ENCODE assay signal across 14 cellular contexts in the genomic region with DNA sequence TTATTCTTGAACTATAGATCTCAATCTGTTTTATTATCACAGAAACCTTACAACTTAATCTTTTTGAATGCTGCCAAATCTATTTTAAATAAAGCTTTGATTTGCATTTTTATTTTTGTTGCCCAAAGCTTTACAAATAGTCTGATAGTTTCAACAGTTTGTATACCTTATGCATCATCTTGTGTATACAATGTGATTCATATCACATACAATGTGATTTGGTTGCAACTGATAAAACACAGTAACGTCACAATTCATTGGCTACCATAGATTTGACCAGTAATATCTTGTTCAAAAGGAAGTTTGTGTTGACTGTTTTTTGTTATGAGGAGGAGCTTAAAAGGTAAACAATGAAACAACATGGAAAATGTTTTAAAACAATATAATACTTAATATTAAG.
A peak's percentile ranks its signal among the peaks of the same experiment; 100 is the strongest.
DNase-seq lines count a peak whose midpoint lies in the region; ATAC-seq, FAIRE-seq and TF ChIP-seq lines count a peak whose summit lies in the region.
"Had no signal": no experiment of that assay in that cellular context is flagged by ENCODE, and none has a peak within 500 bp of the region (broad histone marks: within the 10 kb centered on the region; RNA-seq: fewer than 3 reads in every experiment).

No MANE protein-coding gene starts in this region.

- DNase-seq in DMS53 treated with DMSO at 0.1 percent for 48 hours (lab: John Stamatoyannopoulos, UW; ENCODE audit: unreplicated experiment): peak; percentile 1
- DNase-seq in bronchial epithelial cell (ENCODE audit: low read depth): peak; percentile 85
- DNase-seq in gastrocnemius medialis: no peak
- no peak for DNase-seq in tibial nerve (ENCODE audit: low spot score in 2 of 2)
- DNase-seq in pancreas: no peak
- no peak for DNase-seq in aorta
- DNase-seq: CD4-positive, alpha-beta memory T cell; DMS153; DND-41; EL; H9 had no signal

- ATAC-seq in gastrocnemius medialis (no peak), pancreas (no peak), aorta (ENCODE audit: low FRiP score) (no peak)
- ATAC-seq: GM12878 had no signal

- TF ChIP-seq POLR2A in gastrocnemius medialis (IDR thresholded peaks at IDR 0.05) (no peak), tibial nerve (IDR thresholded peaks at IDR 0.05) (no peak)

- no peak overlapping the region for H3K4me3 ChIP-seq in bronchial epithelial cell (ENCODE audit: low read depth, low read length)
- no peak overlapping the region for H3K4me3 ChIP-seq in gastrocnemius medialis
- H3K4me3 ChIP-seq in tibial nerve: no peak overlapping the region
- H3K4me3 ChIP-seq in pancreas: no peak overlapping the region
- no peak overlapping the region for H3K4me3 ChIP-seq in aorta (ENCODE audit: low read length in 2 of 2)
- H3K4me3 ChIP-seq: BLaER1, GM12878 had no signal

- H3K27me3 ChIP-seq in bronchial epithelial cell (ENCODE audit: control insufficient read depth, insufficient read depth, low read length) (no peaks in the 10 kb centered on the region), gastrocnemius medialis (no peaks in the 10 kb centered on the region), tibial nerve (no peaks in the 10 kb centered on the region), pancreas (no peaks in the 10 kb centered on the region), aorta (ENCODE audit: control insufficient read depth in 1 of 2, insufficient read depth in 2 of 2, low read length in 1 of 2) (peaks cover 0 to 1% of the 10 kb centered on the region in 2 donors)
- H3K27me3 ChIP-seq: BLaER1 had no signal

- no peak for TF ChIP-seq EP300 in tibial nerve (IDR thresholded peaks at IDR 0.05)

- 92 to 98% methylated on average over 1 of the region's 1 CpG for WGBS in tibial nerve, 2 donors
- 53 to 70% methylated on average over 1 of the region's 1 CpG for WGBS in pancreas, 2 donors
- 76 to 81% methylated on average over 1 of the region's 1 CpG for WGBS in aorta, 2 donors

- H3K27ac ChIP-seq in gastrocnemius medialis: peak overlapping the region in 3 of 4 donors; percentile 54 to 77 (median 72)
- no peak overlapping the region for H3K27ac ChIP-seq in tibial nerve
- H3K27ac ChIP-seq in pancreas: no peak overlapping the region
- H3K27ac ChIP-seq in aorta (ENCODE audit: low read depth in 1 of 2, low read length in 2 of 2): no peak overlapping the region
- H3K27ac ChIP-seq: BLaER1 had no signal

- no peak for TF ChIP-seq CTCF in bronchial epithelial cell (IDR thresholded peaks at IDR 0.05; ENCODE audit: insufficient read depth, low read length, severe bottlenecking)
- no peak for TF ChIP-seq CTCF in gastrocnemius medialis (IDR thresholded peaks at IDR 0.05 in 4 of 5, conservative IDR thresholded peaks at IDR 0.05 in 1 of 5)
- no peak for TF ChIP-seq CTCF in tibial nerve (IDR thresholded peaks at IDR 0.05)
- TF ChIP-seq CTCF in pancreas (IDR thresholded peaks at IDR 0.05): no peak

- H3K4me1 ChIP-seq in gastrocnemius medialis (peaks cover 52 to 57% of the 10 kb centered on the region in 2 donors), tibial nerve (no peaks in the 10 kb centered on the region), pancreas (no peaks in the 10 kb centered on the region), aorta (ENCODE audit: control insufficient read depth in 1 of 2, insufficient read depth in 2 of 2, low read length in 2 of 2) (no peaks in the 10 kb centered on the region)
- H3K4me1 ChIP-seq: BLaER1 had no signal

- in situ Hi-C loops in gastrocnemius medialis (cut with MboI; ENCODE audit: low sequenced_read_pairs in 4 of 4): loop anchor here in 1 of 4 donors (10.0 kb wide), 1 partner anchor 107 kb away; the partner anchor contains the start of gene EYA4

- H3K36me3 ChIP-seq in bronchial epithelial cell (ENCODE audit: control insufficient read depth, insufficient read depth, low read length): no peaks in the 10 kb centered on the region
- H3K36me3 ChIP-seq in gastrocnemius medialis: no peaks in the 10 kb centered on the region
- no peaks in the 10 kb centered on the region for H3K36me3 ChIP-seq in tibial nerve
- H3K36me3 ChIP-seq in pancreas: no peaks in the 10 kb centered on the region
- H3K36me3 ChIP-seq in aorta (ENCODE audit: control insufficient read depth in 1 of 2, insufficient read depth in 2 of 2, low read length in 1 of 2): no peaks in the 10 kb centered on the region

- FAIRE-seq in bronchial epithelial cell (lab: Jason Lieb, UNC) (no peak), pancreas (lab: Jason Lieb, UNC) (no peak)
- FAIRE-seq: GM12878, H1 had no signal

- H3K9me3 ChIP-seq in gastrocnemius medialis (no peaks in the 10 kb centered on the region), tibial nerve (no peaks in the 10 kb centered on the region), pancreas (no peaks in the 10 kb centered on the region), aorta (ENCODE audit: control insufficient read depth, low read length) (no peaks in the 10 kb centered on the region)

- intact Hi-C loops in gastrocnemius medialis (cut with DNase I; ENCODE audit: low total_unique reads): no loop called here
- intact Hi-C loops in pancreas (cut with DNase I): no loop called here
- intact Hi-C loops in aorta (cut with DNase I): no loop called here

Comparison
In these comparisons a context has a peak if more than half of its experiments do, and no peak if none do; other contexts are left out.
1. DNase-seq: peak in DMS53 treated with DMSO at 0.1 percent for 48 hours (single experiment) and bronchial epithelial cell (single experiment); none in gastrocnemius medialis (0 of 2), tibial nerve (0 of 2), pancreas (0 of 6) and aorta (0 of 2).
2. H3K27ac ChIP-seq: peak in gastrocnemius medialis (3 of 4); none in tibial nerve (0 of 4), pancreas (0 of 4) and aorta (0 of 2).